1 cellular context compared by ENCODE assay signal in genomic region chr12:6937481-6938352, GRCh38.
TF ChIP-seq lines count a peak whose summit lies in the region.

No MANE protein-coding gene starts in this region.

TF ChIP-seq in HepG2, 621 proteins besides CTCF, POLR2A, EP300 and RAD21 (continued from another document and continues in another):
- TF ChIP-seq, protein P1, sequence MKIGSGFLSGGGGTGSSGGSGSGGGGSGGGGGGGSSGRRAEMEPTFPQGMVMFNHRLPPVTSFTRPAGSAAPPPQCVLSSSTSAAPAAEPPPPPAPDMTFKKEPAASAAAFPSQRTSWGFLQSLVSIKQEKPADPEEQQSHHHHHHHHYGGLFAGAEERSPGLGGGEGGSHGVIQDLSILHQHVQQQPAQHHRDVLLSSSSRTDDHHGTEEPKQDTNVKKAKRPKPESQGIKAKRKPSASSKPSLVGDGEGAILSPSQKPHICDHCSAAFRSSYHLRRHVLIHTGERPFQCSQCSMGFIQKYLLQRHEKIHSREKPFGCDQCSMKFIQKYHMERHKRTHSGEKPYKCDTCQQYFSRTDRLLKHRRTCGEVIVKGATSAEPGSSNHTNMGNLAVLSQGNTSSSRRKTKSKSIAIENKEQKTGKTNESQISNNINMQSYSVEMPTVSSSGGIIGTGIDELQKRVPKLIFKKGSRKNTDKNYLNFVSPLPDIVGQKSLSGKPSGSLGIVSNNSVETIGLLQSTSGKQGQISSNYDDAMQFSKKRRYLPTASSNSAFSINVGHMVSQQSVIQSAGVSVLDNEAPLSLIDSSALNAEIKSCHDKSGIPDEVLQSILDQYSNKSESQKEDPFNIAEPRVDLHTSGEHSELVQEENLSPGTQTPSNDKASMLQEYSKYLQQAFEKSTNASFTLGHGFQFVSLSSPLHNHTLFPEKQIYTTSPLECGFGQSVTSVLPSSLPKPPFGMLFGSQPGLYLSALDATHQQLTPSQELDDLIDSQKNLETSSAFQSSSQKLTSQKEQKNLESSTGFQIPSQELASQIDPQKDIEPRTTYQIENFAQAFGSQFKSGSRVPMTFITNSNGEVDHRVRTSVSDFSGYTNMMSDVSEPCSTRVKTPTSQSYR (CRISPR knock-in tag; IDR thresholded peaks at IDR 0.05; ENCODE audit: borderline replicate concordance): 0 out of 2 replicates have a peak, but pooled peaks have one; percentile 20
- TF ChIP-seq NR1H2 (CRISPR knock-in tag; IDR thresholded peaks at IDR 0.05; ENCODE audit: borderline replicate concordance, low read depth) (peak; percentile 82), MIER3 (CRISPR knock-in tag; IDR thresholded peaks at IDR 0.05; ENCODE audit: borderline replicate concordance) (peak; percentile 95), ZNF747 (CRISPR knock-in tag; IDR thresholded peaks at IDR 0.05; ENCODE audit: borderline replicate concordance) (peak; percentile 98), NR2F6 (IDR thresholded peaks at IDR 0.05) (no peak), NR2F6 (CRISPR knock-in tag; IDR thresholded peaks at IDR 0.05) (peak; percentile 69), UBTF (CRISPR knock-in tag; IDR thresholded peaks at IDR 0.05) (peak; percentile 91; the same call in 1 of the 2 replicates), ZNF772 (CRISPR knock-in tag; IDR thresholded peaks at IDR 0.05) (peak; percentile 72; the same call in 1 of the 2 replicates), DMTF1 (CRISPR knock-in tag; IDR thresholded peaks at IDR 0.05) (no peak), ARNTL (CRISPR knock-in tag; IDR thresholded peaks at IDR 0.05) (no peak; the same call in 1 of the 2 replicates), ZNF441 (CRISPR knock-in tag; IDR thresholded peaks at IDR 0.05; ENCODE audit: borderline replicate concordance) (peak; percentile 81), FOXC1 (CRISPR knock-in tag; IDR thresholded peaks at IDR 0.05; ENCODE audit: borderline replicate concordance) (peak; percentile 87), TRAFD1 (CRISPR knock-in tag; IDR thresholded peaks at IDR 0.05; ENCODE audit: borderline replicate concordance) (no peak; the same call in 1 of the 2 replicates), RARG (CRISPR knock-in tag; IDR thresholded peaks at IDR 0.05; ENCODE audit: low read depth) (no peak), FOXJ3 (CRISPR knock-in tag; IDR thresholded peaks at IDR 0.05; ENCODE audit: borderline replicate concordance) (peak; percentile 46; the same call in 1 of the 2 replicates), FOXP4 (CRISPR knock-in tag; IDR thresholded peaks at IDR 0.05) (peak; percentile 51; the same call in 1 of the 2 replicates), GTF3A (CRISPR knock-in tag; conservative IDR thresholded peaks at IDR 0.05) (no peak), ZBTB21 (CRISPR knock-in tag; IDR thresholded peaks at IDR 0.05) (peak; percentile 88), ZNF780A (CRISPR knock-in tag; IDR thresholded peaks at IDR 0.05) (no peak), ZSCAN5A (CRISPR knock-in tag; IDR thresholded peaks at IDR 0.05; ENCODE audit: borderline replicate concordance) (0 out of 2 replicates have a peak, but pooled peaks have one; percentile 76), ZNF570 (CRISPR knock-in tag; IDR thresholded peaks at IDR 0.05; ENCODE audit: borderline replicate concordance) (no peak), HOXA5 (CRISPR knock-in tag; IDR thresholded peaks at IDR 0.05) (no peak), ADNP (CRISPR knock-in tag; IDR thresholded peaks at IDR 0.05) (no peak), CHCHD3 (CRISPR knock-in tag; IDR thresholded peaks at IDR 0.05) (peak; percentile 42; the same call in 1 of the 2 replicates), ZNF790 (CRISPR knock-in tag; IDR thresholded peaks at IDR 0.05; ENCODE audit: borderline replicate concordance) (peak; percentile 93; the same call in 1 of the 2 replicates), HMG20A (CRISPR knock-in tag; IDR thresholded peaks at IDR 0.05; ENCODE audit: borderline replicate concordance) (no peak), AGO2 (optimal IDR thresholded peaks at IDR 0.05; ENCODE audit: low read depth, low read length) (peak; percentile 99), ATF4 (CRISPR knock-in tag; IDR thresholded peaks at IDR 0.05) (no peak; a peak in 1 of 4 replicates), RARA (CRISPR knock-in tag; IDR thresholded peaks at IDR 0.05) (no peak; the same call in 1 of the 2 replicates), NBN (conservative IDR thresholded peaks at IDR 0.05) (no peak), CEBPB (IDR thresholded peaks at IDR 0.05; ENCODE audit: borderline replicate concordance, low read depth, low read length) (no peak), ZBTB7A (CRISPR knock-in tag; IDR thresholded peaks at IDR 0.05) (peak; percentile 36; the same call in 1 of the 2 replicates), ZNF232 (CRISPR knock-in tag; IDR thresholded peaks at IDR 0.05; ENCODE audit: borderline replicate concordance) (peak; percentile 67; the same call in 1 of the 2 replicates), ZSCAN25 (CRISPR knock-in tag; IDR thresholded peaks at IDR 0.05) (peak; percentile 82), ZNF3 (CRISPR knock-in tag; IDR thresholded peaks at IDR 0.05) (no peak), HMGXB4 (CRISPR knock-in tag; IDR thresholded peaks at IDR 0.05; ENCODE audit: borderline replicate concordance in 1 of 2, low read depth in 1 of 2) (peak; percentile 94 to 98), E2F1 (CRISPR knock-in tag; IDR thresholded peaks at IDR 0.05) (peak; percentile 94), BCL3 (CRISPR knock-in tag; IDR thresholded peaks at IDR 0.05) (peak; percentile 81), ZEB1 (IDR thresholded peaks at IDR 0.05; ENCODE audit: insufficient replicate concordance, low read depth) (peak; percentile 60), TAF15 (IDR thresholded peaks at IDR 0.05; ENCODE audit: low read depth, low read length, poor library complexity, severe bottlenecking) (peak; percentile 95)
- TF ChIP-seq, protein P2, sequence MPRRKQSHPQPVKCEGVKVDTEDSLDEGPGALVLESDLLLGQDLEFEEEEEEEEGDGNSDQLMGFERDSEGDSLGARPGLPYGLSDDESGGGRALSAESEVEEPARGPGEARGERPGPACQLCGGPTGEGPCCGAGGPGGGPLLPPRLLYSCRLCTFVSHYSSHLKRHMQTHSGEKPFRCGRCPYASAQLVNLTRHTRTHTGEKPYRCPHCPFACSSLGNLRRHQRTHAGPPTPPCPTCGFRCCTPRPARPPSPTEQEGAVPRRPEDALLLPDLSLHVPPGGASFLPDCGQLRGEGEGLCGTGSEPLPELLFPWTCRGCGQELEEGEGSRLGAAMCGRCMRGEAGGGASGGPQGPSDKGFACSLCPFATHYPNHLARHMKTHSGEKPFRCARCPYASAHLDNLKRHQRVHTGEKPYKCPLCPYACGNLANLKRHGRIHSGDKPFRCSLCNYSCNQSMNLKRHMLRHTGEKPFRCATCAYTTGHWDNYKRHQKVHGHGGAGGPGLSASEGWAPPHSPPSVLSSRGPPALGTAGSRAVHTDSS (CRISPR knock-in tag; conservative IDR thresholded peaks at IDR 0.05): no peak
